1 cellular context compared by ENCODE assay signal in genomic region chr5:53350408-53350807, GRCh38.
TF ChIP-seq lines count a peak whose summit lies in the region.

No MANE protein-coding gene starts in this region.

TF ChIP-seq in SK-N-SH, 30 proteins besides CTCF, POLR2A, EP300 and RAD21 (continued from another document):
- TF ChIP-seq TCF12 (IDR thresholded peaks at IDR 0.05) (peak; percentile 30; the same call in 1 of the 2 replicates), USF1 (IDR thresholded peaks at IDR 0.05; ENCODE audit: borderline replicate concordance, low read depth) (no peak), POLR2AphosphoS5 (IDR thresholded peaks at IDR 0.05; ENCODE audit: low read depth, low read length) (no peak), REST (IDR thresholded peaks at IDR 0.05; ENCODE audit: low read depth, low read length) (no peak), EZH2phosphoT487 (IDR thresholded peaks at IDR 0.05; ENCODE audit: borderline replicate concordance, low read depth) (no peak), CHD2 (IDR thresholded peaks at IDR 0.05; ENCODE audit: low read length, partially characterized antibody) (no peak), JUND (IDR thresholded peaks at IDR 0.05) (no peak; the same call in 1 of the 2 replicates), MEF2A (IDR thresholded peaks at IDR 0.05; ENCODE audit: borderline replicate concordance, low read depth) (no peak), MAX (IDR thresholded peaks at IDR 0.05; ENCODE audit: low read depth) (0 out of 2 replicates have a peak, but pooled peaks have one; percentile 28), TAF1 (IDR thresholded peaks at IDR 0.05; ENCODE audit: borderline replicate concordance, low read depth, low read length) (no peak)
